In the genomic region with DNA sequence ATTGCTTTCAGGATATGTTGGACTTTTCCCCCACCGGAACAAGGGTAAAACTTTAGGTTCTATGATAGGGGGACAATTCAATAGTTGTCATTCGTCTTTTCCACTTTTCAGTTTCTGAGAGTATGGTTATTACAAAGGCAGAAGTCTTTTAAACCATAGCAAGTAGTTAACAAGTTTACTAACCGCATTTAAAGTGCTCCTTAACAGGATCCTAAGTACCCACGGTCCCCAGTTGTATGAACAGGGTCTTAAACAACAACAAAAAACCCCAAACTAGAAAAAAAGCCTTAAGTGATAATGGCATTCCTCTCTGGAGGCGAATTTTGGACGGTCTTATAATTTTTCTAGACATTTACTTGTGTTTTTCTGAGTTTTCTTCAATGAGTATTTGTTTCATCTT, we compare ENCODE assay signal across 8 cellular contexts. TPM values are rescaled to one million over a fixed set of nuclear protein-coding genes. Genes with fewer than 3 reads are reported as not detected.
DNase-seq lines count a peak whose midpoint lies in the region; ATAC-seq and TF ChIP-seq lines count a peak whose summit lies in the region.

No MANE protein-coding gene starts in this region.

- H3K27me3 ChIP-seq in adrenal gland: no peaks in the 10 kb centered on the region
- no peaks in the 10 kb centered on the region for H3K27me3 ChIP-seq in tibial nerve

- H3K36me3 ChIP-seq in adrenal gland (replicated peaks in 1 of 2) (no peaks in the 10 kb centered on the region), tibial nerve (peaks cover 0 to 7% (median 0%) of the 10 kb centered on the region in 3 donors)

- no peaks in the 10 kb centered on the region for H3K9me3 ChIP-seq in adrenal gland (replicated peaks in 1 of 3)
- no peaks in the 10 kb centered on the region for H3K9me3 ChIP-seq in tibial nerve

- no peak for ATAC-seq in GM19035 (IDR thresholded peaks at IDR 0.05; ENCODE audit: unreplicated experiment)

- H3K36me3 Mint-ChIP-seq in activated T-cell treated with anti-CD3 and anti-CD28 coated beads, Interleukin-2, amount 50 U/mL, for 24 hours (ENCODE audit: low read depth): peaks cover 28% of the 10 kb centered on the region

- TF ChIP-seq POLR2A in adrenal gland (IDR thresholded peaks at IDR 0.05): no peak
- no peak for TF ChIP-seq POLR2A in lower leg skin (IDR thresholded peaks at IDR 0.05)
- no peak for TF ChIP-seq POLR2A in tibial nerve (IDR thresholded peaks at IDR 0.05)

- H3K27me3 Mint-ChIP-seq in activated T-cell treated with anti-CD3 and anti-CD28 coated beads, Interleukin-2, amount 50 U/mL, for 24 hours: no peaks in the 10 kb centered on the region

- TF ChIP-seq EP300 in tibial nerve (IDR thresholded peaks at IDR 0.05): no peak

- peak overlapping the region; percentile 99 for H3K4me3 Mint-ChIP-seq in activated T-cell treated with anti-CD3 and anti-CD28 coated beads, Interleukin-2, amount 50 U/mL, for 24 hours

- H3K4me3 ChIP-seq in adrenal gland (peak overlapping the region in 2 of 4 donors; percentile 68 to 76), lower leg skin (ENCODE audit: low read depth, poor library complexity, severe bottlenecking) (peak overlapping the region; percentile 56), tibial nerve (peak overlapping the region; percentile 61 to 91 (median 76))

- DNase-seq in activated T-cell treated with anti-CD3 and anti-CD28 coated beads, Interleukin-2, amount 50 U/mL, for 24 hours: no peak
- no peak for DNase-seq in activated T-cell treated with anti-CD3 and anti-CD28 coated beads, Interleukin-2, amount 50 U/mL, for 48 hours
- DNase-seq in adrenal gland (no peak), lower leg skin (ENCODE audit: low spot score in 2 of 2) (no peak), tibial nerve (ENCODE audit: low spot score in 2 of 2) (no peak), MV-4-11 (lab: John Stamatoyannopoulos, UW) (no peak), AML-193 (lab: John Stamatoyannopoulos, UW) (no peak)

- TF ChIP-seq CTCF in adrenal gland (IDR thresholded peaks at IDR 0.05) (no peak), lower leg skin (IDR thresholded peaks at IDR 0.05) (no peak), tibial nerve (IDR thresholded peaks at IDR 0.05) (no peak)

- peak overlapping the region; percentile 98 for H3K27ac Mint-ChIP-seq in activated T-cell treated with anti-CD3 and anti-CD28 coated beads, Interleukin-2, amount 50 U/mL, for 24 hours

- 12 to 18% (median 15%) methylated on average over 6 of the region's 6 CpGs for WGBS in adrenal gland, 4 donors
- 10% methylated on average over 6 of the region's 6 CpGs for WGBS in lower leg skin, 2 donors
- 11 to 13% methylated on average over 6 of the region's 6 CpGs for WGBS in tibial nerve, 2 donors

- no peaks in the 10 kb centered on the region for H3K9me3 Mint-ChIP-seq in activated T-cell treated with anti-CD3 and anti-CD28 coated beads, Interleukin-2, amount 50 U/mL, for 24 hours

- intact Hi-C loops in adrenal gland (cut with DNase I): no loop called here
- intact Hi-C loops in lower leg skin (cut with DNase I; ENCODE audit: low total_unique reads): no loop called here

- H3K27ac ChIP-seq in adrenal gland (peak overlapping the region in 3 of 5 donors; percentile 65 to 81 (median 81)), tibial nerve (peak overlapping the region; percentile 74 to 94 (median 86))

- peaks cover 61% of the 10 kb centered on the region for H3K4me1 Mint-ChIP-seq in activated T-cell treated with anti-CD3 and anti-CD28 coated beads, Interleukin-2, amount 50 U/mL, for 24 hours (ENCODE audit: low read depth)

- H3K4me1 ChIP-seq in adrenal gland (replicated peaks in 1 of 2): peaks cover 26 to 40% of the 10 kb centered on the region in 2 donors
- peaks cover 0 to 52% (median 22%) of the 10 kb centered on the region in 4 donors for H3K4me1 ChIP-seq in tibial nerve

RNA-seq across cellular contexts. Expression of a gene that starts 0.8 kb away (rescaled TPM):
- total RNA-seq in adrenal gland (10 to 100 TPM; 36.0 to 61.9 (median 52.5) TPM), lower leg skin (10 to 100 TPM; 22.4 to 35.8 (median 28.1) TPM), tibial nerve (10 to 100 TPM; 49.6 to 97.1 (median 63.5) TPM)
- polyA plus RNA-seq in adrenal gland: 10 to 100 TPM; 16.1 to 48.5 (median 20.3) TPM
